In the genomic region with DNA sequence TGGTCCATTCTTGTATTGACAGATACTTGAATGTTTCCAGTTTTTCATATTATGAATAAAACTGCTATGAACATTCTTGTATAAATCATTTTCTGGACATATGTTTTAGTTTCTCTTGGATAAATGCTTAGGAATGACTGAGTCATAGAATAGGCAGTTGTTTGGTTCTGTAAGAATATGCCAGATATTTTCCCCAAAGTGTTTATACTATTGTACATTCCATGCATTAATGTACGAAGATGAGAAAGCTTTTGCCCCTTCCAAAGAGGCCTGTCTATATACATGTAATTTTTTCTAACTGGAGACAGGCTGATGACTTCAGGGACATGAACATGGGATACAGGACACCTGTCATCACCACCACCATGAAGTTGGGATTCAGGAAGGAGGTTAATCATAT, we compare ENCODE assay signal across 18 cellular contexts. TPM values are rescaled to one million over a fixed set of nuclear protein-coding genes. Genes with fewer than 3 reads are reported as not detected.
A peak's percentile ranks its signal among the peaks of the same experiment; 100 is the strongest.
DNase-seq lines count a peak whose midpoint lies in the region; ATAC-seq and TF ChIP-seq lines count a peak whose summit lies in the region.
"Had no signal": no experiment of that assay in that cellular context is flagged by ENCODE, and none has a peak within 500 bp of the region (broad histone marks: within the 10 kb centered on the region; RNA-seq: fewer than 3 reads in every experiment).

No MANE protein-coding gene starts in this region.

- no peak overlapping the region for H2BK15ac ChIP-seq in mesenchymal stem cell (ENCODE audit: low read depth, poor library complexity, severe bottlenecking)

- no peak overlapping the region for H4K91ac ChIP-seq in mesenchymal stem cell (ENCODE audit: low read length)

- no peak overlapping the region for H2AK5ac ChIP-seq in mesenchymal stem cell (ENCODE audit: low read length, severe bottlenecking)

- H3K27ac ChIP-seq in Karpas-422 (ENCODE audit: low read length) = no peak overlapping the region
- H3K27ac ChIP-seq in brain microvascular endothelial cell = peak overlapping the region; percentile 29
- peak overlapping the region; percentile 39 for H3K27ac ChIP-seq in mesenchymal stem cell (ENCODE audit: low read length, poor library complexity, severe bottlenecking)
- H3K27ac ChIP-seq: colonic mucosa, hepatocyte, tibial nerve had no signal

- DNase-seq in AG08396 (ENCODE audit: low spot score) (peak; percentile 61), Karpas-422 (peak; percentile 16), brain microvascular endothelial cell (no peak), mesenchymal stem cell (peak; percentile 80), NCI-H510A treated with DMSO at 0.1 percent for 48 hours (lab: John Stamatoyannopoulos, UW) (no peak), DMS 273 (lab: John Stamatoyannopoulos, UW; ENCODE audit: unreplicated experiment) (no peak)
- no peak for DNase-seq in activated naive CD4-positive, alpha-beta T cell (lab: John Stamatoyannopoulos, UW)
- DNase-seq: activated CD4-positive, alpha-beta T cell treated with anti-CD3 and anti-CD28 coated beads, Interleukin-2, amount 50 U/mL, for 4 hours; activated T-cell treated with anti-CD3 and anti-CD28 coated beads, Interleukin-2, amount 50 U/mL, for 48 hours; colonic mucosa; DMS153; NCI-H1436 treated with DMSO at 0.1 percent for 48 hours; nucleus accumbens; small intestine had no signal

- no peaks in the 10 kb centered on the region for H4K20me1 ChIP-seq in Karpas-422 (ENCODE audit: insufficient read depth, low read depth, low read length)

- no peaks in the 10 kb centered on the region for H3K9me3 ChIP-seq in Karpas-422 (ENCODE audit: low read length)
- H3K9me3 ChIP-seq in mesenchymal stem cell (ENCODE audit: control insufficient read depth, low read length) = no peaks in the 10 kb centered on the region
- H3K9me3 ChIP-seq: colonic mucosa, tibial nerve had no signal

- in situ Hi-C loops in brain microvascular endothelial cell (cut with HindIII; ENCODE audit: low pct_ligation_motif_present, low sequenced_read_pairs) = no loop called here

- H2AFZ ChIP-seq in Karpas-422 (ENCODE audit: low read length) (no peak overlapping the region), mesenchymal stem cell (ENCODE audit: low read depth, low read length) (no peak overlapping the region)
- H2AFZ ChIP-seq: hepatocyte had no signal

- no peak overlapping the region for H3K4ac ChIP-seq in mesenchymal stem cell (ENCODE audit: low read depth in 1 of 2, low read length in 2 of 2)

- no CpG with 5 or more reads among the region's 1 CpG for WGBS in mesenchymal stem cell

- H3K27me3 ChIP-seq in Karpas-422 (ENCODE audit: low read length) (no peaks in the 10 kb centered on the region), brain microvascular endothelial cell (replicated peaks) (no peaks in the 10 kb centered on the region), mesenchymal stem cell (ENCODE audit: control insufficient read depth in 1 of 2, insufficient read depth in 1 of 2, low read length in 2 of 2) (no peaks in the 10 kb centered on the region)
- H3K27me3 ChIP-seq: colonic mucosa, hepatocyte, tibial nerve had no signal

- H3K4me3 ChIP-seq in Karpas-422 (ENCODE audit: low read length) (no peak overlapping the region), brain microvascular endothelial cell (ENCODE audit: low read depth, low read length) (no peak overlapping the region), mesenchymal stem cell (ENCODE audit: insufficient read depth in 1 of 2, low read depth in 1 of 2, low read length in 2 of 2) (no peak overlapping the region)
- H3K4me3 ChIP-seq: colonic mucosa, hepatocyte, tibial nerve had no signal

- TF ChIP-seq CTCF in brain microvascular endothelial cell (IDR thresholded peaks at IDR 0.05; ENCODE audit: low read depth, low read length, missing control alignments) = no peak

- no peaks in the 10 kb centered on the region for H3K79me2 ChIP-seq in Karpas-422 (ENCODE audit: low read length)

- H3K14ac ChIP-seq in mesenchymal stem cell (ENCODE audit: low read length in 2 of 2) = no peak overlapping the region

- H3K9me2 ChIP-seq in Karpas-422 (replicated peaks; ENCODE audit: insufficient read depth, low read length) = no peaks in the 10 kb centered on the region

- no peaks in the 10 kb centered on the region for H3K4me1 ChIP-seq in Karpas-422 (ENCODE audit: low read length)
- peaks cover 10% of the 10 kb centered on the region for H3K4me1 ChIP-seq in mesenchymal stem cell (ENCODE audit: control insufficient read depth, insufficient read depth, low read depth, low read length)
- H3K4me1 ChIP-seq: colonic mucosa, tibial nerve had no signal

- ATAC-seq in HG02642 (IDR thresholded peaks at IDR 0.05; ENCODE audit: poor library complexity, unreplicated experiment) = no peak
- ATAC-seq: stimulated activated effector memory CD8-positive, alpha-beta T cell treated with anti-CD3 and anti-CD28 coated beads, Interleukin-12 subunit alpha, Interleukin-12 subunit beta, amount 100 ng/mL, for 72 hours had no signal

- H3K79me1 ChIP-seq in mesenchymal stem cell (replicated peaks; ENCODE audit: low read length, poor library complexity, severe bottlenecking) = peaks cover 2% of the 10 kb centered on the region

- H3K36me3 ChIP-seq in Karpas-422 (ENCODE audit: insufficient read depth, low read length) (no peaks in the 10 kb centered on the region), brain microvascular endothelial cell (replicated peaks) (no peaks in the 10 kb centered on the region), mesenchymal stem cell (ENCODE audit: control insufficient read depth in 1 of 2, insufficient read depth in 2 of 2, low read depth in 1 of 2, low read length in 2 of 2) (peaks cover 4 to 6% of the 10 kb centered on the region in 2 experiments)
- H3K36me3 ChIP-seq: colonic mucosa had no signal

- no peak overlapping the region for H3K18ac ChIP-seq in mesenchymal stem cell (ENCODE audit: low read depth in 1 of 2, low read length in 2 of 2)

- no peak overlapping the region for H2BK12ac ChIP-seq in mesenchymal stem cell (ENCODE audit: low read length in 2 of 2)

- H3K4me2 ChIP-seq in Karpas-422 (ENCODE audit: low read depth, low read length, poor library complexity, severe bottlenecking) = no peak overlapping the region
- H3K4me2 ChIP-seq in mesenchymal stem cell (ENCODE audit: low read length, poor library complexity, severe bottlenecking) = no peak overlapping the region
- H3K4me2 ChIP-seq: hepatocyte had no signal

- H4K8ac ChIP-seq in mesenchymal stem cell (ENCODE audit: low read length) = no peak overlapping the region

- H2BK120ac ChIP-seq in mesenchymal stem cell (ENCODE audit: low read depth, low read length) = no peak overlapping the region

- H3K23ac ChIP-seq in mesenchymal stem cell (ENCODE audit: low read length in 2 of 2) = no peak overlapping the region

- no peak overlapping the region for H3K9ac ChIP-seq in Karpas-422 (ENCODE audit: low read length)
- no peak overlapping the region for H3K9ac ChIP-seq in mesenchymal stem cell (ENCODE audit: low read length)

- H2BK5ac ChIP-seq in mesenchymal stem cell (ENCODE audit: low read depth, low read length, poor library complexity, severe bottlenecking) = no peak overlapping the region

RNA-seq across cellular contexts. Expression of gene NBPF3, which starts 11.3 kb away (rescaled TPM):
- total RNA-seq in Karpas-422 (2014; rRNA removed; shearing (Covaris generic); ENCODE audit: low replicate concordance) = 3.6 and 5.3 TPM in 2 replicates
- polyA plus RNA-seq in mesenchymal stem cell (2013, experiment 1 of 2) = 7.9 TPM
- 8.8 TPM for polyA plus RNA-seq in mesenchymal stem cell (2013, experiment 2 of 2)

RNA-seq across cellular contexts. Expression of gene ALPL, which starts 58.0 kb away (rescaled TPM):
- 0.36 TPM in 1 of 2 replicates, not detected in the other for total RNA-seq in Karpas-422 (2014; rRNA removed; shearing (Covaris generic); ENCODE audit: low replicate concordance)
- 11.5 TPM for polyA plus RNA-seq in mesenchymal stem cell (2013, experiment 1 of 2)
- 11.6 TPM for polyA plus RNA-seq in mesenchymal stem cell (2013, experiment 2 of 2)

Comparison
In these comparisons a context has a peak if more than half of its experiments do, and no peak if none do; other contexts are left out.
1. DNase-seq: peak in AG08396 (single experiment), Karpas-422 (single experiment) and mesenchymal stem cell (single experiment); none in brain microvascular endothelial cell (single experiment), activated naive CD4-positive, alpha-beta T cell (0 of 4), NCI-H510A treated with DMSO at 0.1 percent for 48 hours (single experiment) and DMS 273 (single experiment).